In genomic region chr2:126049461-126049860, GRCh38 we compare ENCODE assay signal across 23 cellular contexts.
DNase-seq lines count a peak whose midpoint lies in the region; ATAC-seq, FAIRE-seq and TF ChIP-seq lines count a peak whose summit lies in the region.
"Had no signal": no experiment of that assay in that cellular context is flagged by ENCODE, and none has a peak within 500 bp of the region (broad histone marks: within the 10 kb centered on the region; RNA-seq: fewer than 3 reads in every experiment).

No MANE protein-coding gene starts in this region.

- CTCF ChIA-PET in activated CD4-positive, alpha-beta memory T cell treated with anti-CD3 and anti-CD28 coated beads for 36 hours (lab: Charles Lee), result no interaction called here

- peak overlapping the region; percentile 66 for H2AFZ ChIP-seq in Karpas-422 (ENCODE audit: low read length)

- ATAC-seq in lung (ENCODE audit: insufficient read depth, low FRiP score) (peak; percentile 27), GM18907 (IDR thresholded peaks at IDR 0.05; ENCODE audit: unreplicated experiment) (no peak)

- H3K27ac Mint-ChIP-seq in activated CD4-positive, alpha-beta memory T cell treated with anti-CD3 and anti-CD28 coated beads for 36 hours, result no peak overlapping the region
- H3K27ac Mint-ChIP-seq: CD14-positive monocyte; CD4-positive, alpha-beta memory T cell; CD4-positive, CD25-positive, alpha-beta regulatory T cell; CD8-positive, alpha-beta memory T cell had no signal

- H3K4me3 ChIP-seq in Karpas-422 (ENCODE audit: low read length), result no peak overlapping the region
- H3K4me3 ChIP-seq in lung, result no peak overlapping the region
- H3K4me3 ChIP-seq in small intestine (ENCODE audit: low read depth in 1 of 2, low read length in 2 of 2), result no peak overlapping the region
- H3K4me3 ChIP-seq: BLaER1 had no signal

- no peak for FAIRE-seq in small intestine (lab: Jason Lieb, UNC)
- FAIRE-seq: A204.1, D721Med, G401.6, GM12891 had no signal

- H3K4me1 ChIP-seq in Karpas-422 (ENCODE audit: low read length) (peaks cover 18% of the 10 kb centered on the region), lung (ENCODE audit: control insufficient read depth in 2 of 2, insufficient read depth in 2 of 2, low read length in 2 of 2) (no peaks in the 10 kb centered on the region), small intestine (ENCODE audit: control insufficient read depth in 2 of 2, insufficient read depth in 1 of 2, low read depth in 1 of 2, low read length in 1 of 2) (no peaks in the 10 kb centered on the region)
- H3K4me1 ChIP-seq: BE2C had no signal

- H3K4me2 ChIP-seq in Karpas-422 (ENCODE audit: low read depth, low read length, poor library complexity, severe bottlenecking), result no peak overlapping the region
- H3K4me2 ChIP-seq: BLaER1 had no signal

- H3K9me3 ChIP-seq in Karpas-422 (ENCODE audit: low read length) (no peaks in the 10 kb centered on the region), lung (ENCODE audit: control insufficient read depth in 2 of 2, insufficient read depth in 1 of 2, low read length in 1 of 2) (peaks cover 0 to 10% of the 10 kb centered on the region in 2 donors), small intestine (ENCODE audit: control insufficient read depth, low read depth) (no peaks in the 10 kb centered on the region)
- H3K9me3 ChIP-seq: BE2C had no signal

- H3K4me3 Mint-ChIP-seq in activated CD4-positive, alpha-beta memory T cell treated with anti-CD3 and anti-CD28 coated beads for 36 hours, result no peak overlapping the region
- H3K4me3 Mint-ChIP-seq: CD14-positive monocyte; CD4-positive, alpha-beta memory T cell; CD4-positive, CD25-positive, alpha-beta regulatory T cell; CD8-positive, alpha-beta memory T cell had no signal

- H3K27me3 Mint-ChIP-seq in activated CD4-positive, alpha-beta memory T cell treated with anti-CD3 and anti-CD28 coated beads for 36 hours, result no peaks in the 10 kb centered on the region
- H3K27me3 Mint-ChIP-seq: CD4-positive, alpha-beta memory T cell; CD4-positive, CD25-positive, alpha-beta regulatory T cell; CD8-positive, alpha-beta memory T cell had no signal

- WGBS in lung, 2 donors, result 89 to 93% methylated on average over 1 of the region's 1 CpG
- 24 to 83% (median 27%) methylated on average over 1 of the region's 1 CpG for WGBS in small intestine, 3 donors

- H4K20me1 ChIP-seq in Karpas-422 (ENCODE audit: insufficient read depth, low read depth, low read length), result no peaks in the 10 kb centered on the region
- H4K20me1 ChIP-seq: BLaER1 had no signal

- no peaks in the 10 kb centered on the region for H3K9me2 ChIP-seq in Karpas-422 (replicated peaks; ENCODE audit: insufficient read depth, low read length)

- TF ChIP-seq CTCF in lung (IDR thresholded peaks at IDR 0.05; ENCODE audit: control extremely low read depth, extremely low read depth), result no peak

- H3K36me3 ChIP-seq in Karpas-422 (ENCODE audit: insufficient read depth, low read length) (no peaks in the 10 kb centered on the region), lung (ENCODE audit: control insufficient read depth in 2 of 2, insufficient read depth in 2 of 2, low read length in 2 of 2) (no peaks in the 10 kb centered on the region), small intestine (ENCODE audit: control insufficient read depth in 2 of 2, insufficient read depth in 2 of 2, low read length in 2 of 2) (no peaks in the 10 kb centered on the region)
- H3K36me3 ChIP-seq: BE2C, BLaER1 had no signal

- H3K27ac ChIP-seq in Karpas-422 (ENCODE audit: low read length) (peak overlapping the region; percentile 33; the same call in 1 of the 2 replicates), lung (ENCODE audit: low read depth in 1 of 2, low read length in 1 of 2) (no peak overlapping the region), small intestine (ENCODE audit: low read depth in 1 of 2, low read length in 1 of 2) (no peak overlapping the region)
- H3K27ac ChIP-seq: BLaER1 had no signal

- POLR2A ChIA-PET in activated CD4-positive, alpha-beta memory T cell treated with anti-CD3 and anti-CD28 coated beads for 36 hours (lab: Charles Lee), result no interaction called here

- intact Hi-C loops in activated CD4-positive, alpha-beta memory T cell treated with anti-CD3 and anti-CD28 coated beads for 36 hours (cut with micrococcal nuclease), result no loop called here

- DNase-seq in Karpas-422, result no peak
- no peak for DNase-seq in lung (ENCODE audit: low spot score)
- DNase-seq in small intestine, result peak; percentile 19
- DNase-seq in NOMO-1 treated with DMSO at 0.1 percent for 48 hours (lab: John Stamatoyannopoulos, UW; ENCODE audit: unreplicated experiment), result no peak
- DNase-seq in activated CD4-positive, alpha-beta memory T cell treated with anti-CD3 and anti-CD28 coated beads for 36 hours, result no peak
- DNase-seq: 8988T; ACHN; BE2C; C1 segment of cervical spinal cord; Calu3; CD4-positive, alpha-beta memory T cell; CD4-positive, CD25-positive, alpha-beta regulatory T cell; CD8-positive, alpha-beta memory T cell; COR-L47; DMS79 treated with DMSO at 0.1 percent for 48 hours; GF-D8 had no signal

- H3K36me3 Mint-ChIP-seq in activated CD4-positive, alpha-beta memory T cell treated with anti-CD3 and anti-CD28 coated beads for 36 hours, result no peaks in the 10 kb centered on the region
- H3K36me3 Mint-ChIP-seq: CD14-positive monocyte; CD4-positive, alpha-beta memory T cell; CD4-positive, CD25-positive, alpha-beta regulatory T cell; CD8-positive, alpha-beta memory T cell had no signal

- no peaks in the 10 kb centered on the region for H3K4me1 Mint-ChIP-seq in activated CD4-positive, alpha-beta memory T cell treated with anti-CD3 and anti-CD28 coated beads for 36 hours (ENCODE audit: low read depth)
- H3K4me1 Mint-ChIP-seq: CD14-positive monocyte; CD4-positive, alpha-beta memory T cell; CD4-positive, CD25-positive, alpha-beta regulatory T cell; CD8-positive, alpha-beta memory T cell had no signal

- H3K27me3 ChIP-seq in Karpas-422 (ENCODE audit: low read length) (no peaks in the 10 kb centered on the region), lung (ENCODE audit: control insufficient read depth, insufficient read depth) (no peaks in the 10 kb centered on the region), small intestine (ENCODE audit: control insufficient read depth in 2 of 2, insufficient read depth in 2 of 2, low read length in 2 of 2) (no peaks in the 10 kb centered on the region)
- H3K27me3 ChIP-seq: BE2C, BLaER1 had no signal

- no peaks in the 10 kb centered on the region for H3K79me2 ChIP-seq in Karpas-422 (ENCODE audit: low read length)

- peaks cover 34% of the 10 kb centered on the region for H3K9me3 Mint-ChIP-seq in activated CD4-positive, alpha-beta memory T cell treated with anti-CD3 and anti-CD28 coated beads for 36 hours

- no peak overlapping the region for H3K9ac ChIP-seq in Karpas-422 (ENCODE audit: low read length)
- H3K9ac ChIP-seq: BLaER1 had no signal
